ENCODE assay signal across 9 cellular contexts in genomic region chr1:40383095-40383487, GRCh38.
DNase-seq lines count a peak whose midpoint lies in the region; ATAC-seq and TF ChIP-seq lines count a peak whose summit lies in the region.
"Had no signal": no experiment of that assay in that cellular context is flagged by ENCODE, and none has a peak within 500 bp of the region (broad histone marks: within the 10 kb centered on the region; RNA-seq: fewer than 3 reads in every experiment).

No MANE protein-coding gene starts in this region.

- H3K27ac ChIP-seq in VCaP (peak overlapping the region; percentile 90), subcutaneous abdominal adipose tissue (ENCODE audit: low read depth, low read length) (peak overlapping the region; percentile 57)

- H3K9me3 ChIP-seq in subcutaneous abdominal adipose tissue (ENCODE audit: control insufficient read depth in 5 of 5, low read length in 5 of 5), result no peaks in the 10 kb centered on the region

- H3K36me3 ChIP-seq in subcutaneous abdominal adipose tissue (ENCODE audit: control insufficient read depth in 5 of 5, insufficient read depth in 5 of 5, low read length in 5 of 5), result peaks cover 0 to 3% (median 0%) of the 10 kb centered on the region in 5 donors

- DNase-seq in NCI-H82 (lab: John Stamatoyannopoulos, UW), result peak; percentile 40
- DNase-seq in NCI-H82 treated with DMSO at 0.1 percent for 48 hours (lab: John Stamatoyannopoulos, UW; ENCODE audit: unreplicated experiment), result no peak
- peak in 27 of 51 donors; percentile 5 to 49 (median 20) for DNase-seq in hypothalamus (lab: John Stamatoyannopoulos, UW)
- DNase-seq in NCI-H524 (lab: John Stamatoyannopoulos, UW), result no peak

- peak overlapping the region in 2 of 5 donors; percentile 16 to 62 for H3K4me3 ChIP-seq in subcutaneous abdominal adipose tissue (ENCODE audit: low read depth in 1 of 5, low read length in 5 of 5)

- H3K9ac ChIP-seq in subcutaneous abdominal adipose tissue (ENCODE audit: low read length in 5 of 5), result no peak overlapping the region

- H3K27me3 ChIP-seq in subcutaneous abdominal adipose tissue (ENCODE audit: control insufficient read depth in 5 of 5, insufficient read depth in 4 of 5, low read length in 5 of 5), result no peaks in the 10 kb centered on the region

- TF ChIP-seq CTCF in VCaP (conservative IDR thresholded peaks at IDR 0.05), result no peak

- ATAC-seq in HG02970 (IDR thresholded peaks at IDR 0.05; ENCODE audit: low FRiP score, unreplicated experiment), result no peak
- ATAC-seq in GM21737 (IDR thresholded peaks at IDR 0.05; ENCODE audit: unreplicated experiment), result no peak
- ATAC-seq: sciatic nerve had no signal

- peaks cover 4 to 85% (median 72%) of the 10 kb centered on the region in 5 donors for H3K4me1 ChIP-seq in subcutaneous abdominal adipose tissue (ENCODE audit: control insufficient read depth in 5 of 5, insufficient read depth in 5 of 5, low read length in 5 of 5)

Comparison
In these comparisons a context has a peak if more than half of its experiments do, and no peak if none do; other contexts are left out.
1. DNase-seq: peak in NCI-H82 (single experiment) and hypothalamus (27 of 51); none in NCI-H82 treated with DMSO at 0.1 percent for 48 hours (single experiment) and NCI-H524 (0 of 2).